Comparison of ENCODE assay signal across 26 cellular contexts in the genomic region with DNA sequence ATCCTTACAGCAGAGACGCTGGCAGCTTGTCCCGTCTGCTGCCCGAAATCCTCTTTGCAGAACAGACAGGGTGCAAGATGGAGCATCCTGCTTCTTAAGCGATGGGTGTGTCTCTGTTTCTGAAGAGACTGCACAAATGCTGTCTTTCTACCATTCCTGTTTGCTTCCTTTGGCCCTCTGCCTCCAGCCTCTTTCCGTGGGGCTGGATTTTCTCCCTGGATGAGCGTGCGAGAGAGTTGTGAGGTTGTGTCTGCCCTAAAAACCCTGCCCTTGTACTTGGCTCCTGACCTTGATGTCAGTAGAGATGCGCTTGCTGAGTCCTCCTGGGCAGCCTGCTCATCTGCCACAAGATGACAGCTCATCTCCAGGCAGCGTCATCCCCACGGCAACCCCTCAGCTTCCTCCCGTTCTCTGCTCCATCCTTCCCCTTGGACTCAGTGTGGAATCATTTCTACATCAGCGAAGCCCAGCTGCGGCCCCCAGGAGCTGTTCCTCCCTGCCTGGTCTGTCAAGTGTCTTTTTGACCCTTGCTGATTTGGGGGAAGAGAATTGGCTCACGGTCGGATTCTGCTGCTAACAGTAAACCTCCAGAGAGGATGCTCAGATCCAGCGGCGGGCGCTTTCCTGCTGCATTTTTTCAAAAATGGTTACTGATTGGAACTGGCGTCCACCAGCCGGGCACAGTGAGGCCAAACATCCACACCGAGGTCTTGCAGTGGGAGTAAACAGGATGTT.
"Had no signal": no experiment of that assay in that cellular context is flagged by ENCODE, and none has a peak within 500 bp of the region (broad histone marks: within the 10 kb centered on the region; RNA-seq: fewer than 3 reads in every experiment).

No MANE protein-coding gene starts in this region.

- H3K27me3 ChIP-seq: right atrium auricular region, upper lobe of left lung had no signal

- ATAC-seq: activated CD4-positive, CD25-positive, alpha-beta regulatory T cell treated with anti-CD3 and anti-CD28 coated beads, Interleukin-2, amount 50 U/mL, for 24 hours; activated CD8-positive, alpha-beta T cell treated with anti-CD3 and anti-CD28 coated beads for 36 hours; lower lobe of right lung; mucosa of descending colon; T-cell had no signal

- H3K27ac ChIP-seq: lower lobe of right lung, prostate gland, right atrium auricular region, spleen, thoracic aorta, upper lobe of left lung, VCaP had no signal

- H3K4me1 ChIP-seq: lower lobe of right lung, prostate gland, right atrium auricular region, spleen, upper lobe of left lung had no signal

- H3K4me1 Mint-ChIP-seq: activated CD4-positive, alpha-beta T cell treated with anti-CD3 and anti-CD28 coated beads, Interleukin-2, amount 10 ng/mL, durations not matched to agents 24 days and 14 days; activated naive CD8-positive, alpha-beta T cell treated with anti-CD3 and anti-CD28 coated beads for 36 hours; neural crest cell; T-cell had no signal

- H3K27ac Mint-ChIP-seq: activated CD4-positive, alpha-beta T cell treated with anti-CD3 and anti-CD28 coated beads, Interleukin-2, amount 10 ng/mL, durations not matched to agents 24 days and 14 days; activated CD8-positive, alpha-beta T cell treated with anti-CD3 and anti-CD28 coated beads for 36 hours; activated naive CD8-positive, alpha-beta T cell treated with anti-CD3 and anti-CD28 coated beads for 36 hours; T-cell; T-helper 2 cell treated with Interferon-gamma antibody and Interleukin-4, amounts not matched to agents 5 μg/mL and 100 μg/mL, for 36 hours had no signal

- H3K36me3 Mint-ChIP-seq: activated naive CD8-positive, alpha-beta T cell treated with anti-CD3 and anti-CD28 coated beads for 36 hours; T-cell had no signal

- H3K9me3 ChIP-seq: lower lobe of right lung, mucosa of descending colon, prostate gland, right atrium auricular region, thoracic aorta, upper lobe of left lung had no signal

- H3K4me3 ChIP-seq: lower lobe of right lung, mucosa of descending colon, prostate gland, right atrium auricular region, spleen, thoracic aorta, upper lobe of left lung had no signal

- DNase-seq: activated CD4-positive, alpha-beta T cell treated with anti-CD3 and anti-CD28 coated beads, Interleukin-2, amount 10 ng/mL, durations not matched to agents 24 days and 14 days; activated CD8-positive, alpha-beta T cell treated with anti-CD3 and anti-CD28 coated beads for 36 hours; activated naive CD4-positive, alpha-beta T cell treated with Interleukin-2 at 50 U/mL for 16 hours; activated naive CD8-positive, alpha-beta T cell treated with anti-CD3 and anti-CD28 coated beads for 36 hours; activated T-cell treated with anti-CD3 and anti-CD28 coated beads, Interleukin-2, amount 50 U/mL, for 1 hour; cerebellar nuclear complex; cortex of kidney; foreskin fibroblast; kidney; lower lobe of right lung; mesendoderm; mucosa of descending colon; spleen; stimulated activated CD4-positive, alpha-beta T cell treated with anti-CD3 and anti-CD28 coated beads, Interleukin-4, amount 100 ng/mL, for 1 hour; stimulated activated naive CD4-positive, alpha-beta T cell; T-cell; upper lobe of left lung had no signal

- FAIRE-seq: astrocyte, bronchial epithelial cell, kidney had no signal

- H3K36me3 ChIP-seq: lower lobe of right lung, prostate gland, right atrium auricular region, spleen, thoracic aorta, upper lobe of left lung had no signal

- H3K27me3 Mint-ChIP-seq: activated CD4-positive, alpha-beta T cell treated with anti-CD3 and anti-CD28 coated beads, Interleukin-2, amount 10 ng/mL, durations not matched to agents 24 days and 14 days had no signal

- H3K9me3 Mint-ChIP-seq: activated CD4-positive, alpha-beta T cell treated with anti-CD3 and anti-CD28 coated beads, Interleukin-2, amount 10 ng/mL, durations not matched to agents 24 days and 14 days; activated CD8-positive, alpha-beta T cell treated with anti-CD3 and anti-CD28 coated beads for 36 hours; activated naive CD8-positive, alpha-beta T cell treated with anti-CD3 and anti-CD28 coated beads for 36 hours; neural crest cell; T-cell; T-helper 2 cell treated with Interferon-gamma antibody and Interleukin-4, amounts not matched to agents 5 μg/mL and 100 μg/mL, for 36 hours had no signal

- H3K4me3 Mint-ChIP-seq: activated CD4-positive, alpha-beta T cell treated with anti-CD3 and anti-CD28 coated beads, Interleukin-2, amount 10 ng/mL, durations not matched to agents 24 days and 14 days; activated CD8-positive, alpha-beta T cell treated with anti-CD3 and anti-CD28 coated beads for 36 hours; activated naive CD8-positive, alpha-beta T cell treated with anti-CD3 and anti-CD28 coated beads for 36 hours; neural crest cell; T-cell; T-helper 2 cell treated with Interferon-gamma antibody and Interleukin-4, amounts not matched to agents 5 μg/mL and 100 μg/mL, for 36 hours had no signal
